Comparison of ENCODE assay signal across 30 cellular contexts in the genomic region with DNA sequence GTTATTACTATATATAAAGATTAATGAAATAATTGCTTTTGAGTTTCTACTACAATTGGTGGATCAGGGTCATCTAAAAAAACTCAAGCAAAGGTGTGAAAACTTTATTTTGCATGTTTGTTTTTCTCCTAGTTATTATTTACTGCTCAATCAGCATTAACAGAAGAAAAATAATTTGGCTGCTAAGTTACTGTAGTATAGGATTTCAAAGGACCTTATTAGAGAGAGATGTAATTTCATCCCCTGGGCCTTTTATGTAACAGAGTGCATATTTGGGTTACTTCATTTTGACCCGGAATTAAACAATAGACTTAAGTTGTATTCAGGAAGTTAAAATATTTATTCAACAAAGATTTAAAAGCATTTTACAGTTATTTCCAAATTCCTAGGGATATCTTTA. TPM values are rescaled to one million over a fixed set of nuclear protein-coding genes. Genes with fewer than 3 reads are reported as not detected.
"Had no signal": no experiment of that assay in that cellular context is flagged by ENCODE, and none has a peak within 500 bp of the region (broad histone marks: within the 10 kb centered on the region; RNA-seq: fewer than 3 reads in every experiment).

No MANE protein-coding gene starts in this region.

- H3K36me3 ChIP-seq: breast epithelium, esophagus muscularis mucosa, heart right ventricle, left lung, lower lobe of right lung, neural progenitor cell, right atrium auricular region, tibial nerve, uterus had no signal

- DNase-seq: activated CD4-positive, alpha-beta memory T cell treated with anti-CD3 and anti-CD28 coated beads, Interleukin-2, amount 10 ng/mL, durations not matched to agents 7 days and 5 days; activated CD4-positive, alpha-beta T cell treated with anti-CD3 and anti-CD28 coated beads for 1 hour; activated CD4-positive, alpha-beta T cell treated with anti-CD3 and anti-CD28 coated beads, Interleukin-2, amount 10 ng/mL, durations not matched to agents 7 days and 5 days; activated CD8-positive, alpha-beta memory T cell treated with anti-CD3 and anti-CD28 coated beads, Interleukin-2, amount 50 U/mL, for 48 hours; activated gamma-delta T cell treated with Interleukin-2 at 50 U/mL for 16 hours; activated naive CD4-positive, alpha-beta T cell treated with anti-CD3 and anti-CD28 coated beads, Interleukin-2, amount 50 U/mL, for 16 hours; activated naive CD8-positive, alpha-beta T cell treated with anti-CD3 and anti-CD28 coated beads, Interleukin-2, amount 50 U/mL, for 24 hours; activated T-cell treated with anti-CD3 and anti-CD28 coated beads, Interleukin-2, amount 50 U/mL, for 24 hours; central memory CD4-positive, alpha-beta T cell; foreskin keratinocyte; heart right ventricle; left lung; lower lobe of right lung; mesenchymal stem cell; natural killer cell; occipital lobe; stimulated activated CD4-positive, alpha-beta T cell treated with anti-CD3 and anti-CD28 coated beads, Interleukin-15, amount 100 ng/mL, for 24 hours; stimulated activated CD4-positive, alpha-beta T cell treated with anti-CD3 and anti-CD28 coated beads, Interleukin-2, amount 100 ng/mL, for 24 hours; stimulated activated naive CD4-positive, alpha-beta T cell; T-helper 2 cell; uterus had no signal

- H3K4me1 Mint-ChIP-seq: activated CD4-positive, alpha-beta memory T cell treated with anti-CD3 and anti-CD28 coated beads, Interleukin-2, amount 10 ng/mL, durations not matched to agents 7 days and 5 days; activated CD4-positive, alpha-beta T cell treated with anti-CD3 and anti-CD28 coated beads, Interleukin-2, amount 10 ng/mL, durations not matched to agents 7 days and 5 days; activated naive CD8-positive, alpha-beta T cell treated with anti-CD3 and anti-CD28 coated beads, Interleukin-2, amount 50 U/mL, for 24 hours; activated T-helper 17 cell treated with anti-CD3 and anti-CD28 coated beads, Interleukin-2, amount 50 U/mL, for 72 hours; natural killer cell; neural progenitor cell; WTC11 had no signal

- H3K4me1 ChIP-seq: breast epithelium, foreskin keratinocyte, left lung, lower lobe of right lung, parathyroid adenoma, uterus had no signal

- H3K4me3 Mint-ChIP-seq: activated CD4-positive, alpha-beta memory T cell treated with anti-CD3 and anti-CD28 coated beads, Interleukin-2, amount 10 ng/mL, durations not matched to agents 7 days and 5 days; activated CD4-positive, alpha-beta T cell treated with anti-CD3 and anti-CD28 coated beads, Interleukin-2, amount 10 ng/mL, durations not matched to agents 7 days and 5 days; activated naive CD8-positive, alpha-beta T cell treated with anti-CD3 and anti-CD28 coated beads, Interleukin-2, amount 50 U/mL, for 24 hours; activated T-cell treated with anti-CD3 and anti-CD28 coated beads, Interleukin-2, amount 50 U/mL, for 24 hours; activated T-helper 17 cell treated with anti-CD3 and anti-CD28 coated beads, Interleukin-2, amount 50 U/mL, for 72 hours; natural killer cell; neural progenitor cell; WTC11 had no signal

- H3K4me3 ChIP-seq: breast epithelium, esophagus muscularis mucosa, heart right ventricle, left lung, lower lobe of right lung, neural progenitor cell, right atrium auricular region, tibial nerve, uterus had no signal

- H3K27ac ChIP-seq: breast epithelium, esophagus muscularis mucosa, foreskin keratinocyte, heart right ventricle, left lung, lower lobe of right lung, neural progenitor cell, parathyroid adenoma, right atrium auricular region, tibial nerve, uterus had no signal

- H3K27ac Mint-ChIP-seq: activated CD4-positive, alpha-beta memory T cell treated with anti-CD3 and anti-CD28 coated beads, Interleukin-2, amount 10 ng/mL, durations not matched to agents 7 days and 5 days; activated CD4-positive, alpha-beta T cell treated with anti-CD3 and anti-CD28 coated beads, Interleukin-2, amount 10 ng/mL, durations not matched to agents 7 days and 5 days; activated naive CD8-positive, alpha-beta T cell treated with anti-CD3 and anti-CD28 coated beads, Interleukin-2, amount 50 U/mL, for 24 hours; activated T-cell treated with anti-CD3 and anti-CD28 coated beads, Interleukin-2, amount 50 U/mL, for 24 hours; activated T-helper 17 cell treated with anti-CD3 and anti-CD28 coated beads, Interleukin-2, amount 50 U/mL, for 72 hours; natural killer cell; neural progenitor cell; WTC11 had no signal

- H3K27me3 Mint-ChIP-seq: activated CD4-positive, alpha-beta memory T cell treated with anti-CD3 and anti-CD28 coated beads, Interleukin-2, amount 10 ng/mL, durations not matched to agents 7 days and 5 days; activated CD4-positive, alpha-beta T cell treated with anti-CD3 and anti-CD28 coated beads, Interleukin-2, amount 10 ng/mL, durations not matched to agents 7 days and 5 days; activated naive CD8-positive, alpha-beta T cell treated with anti-CD3 and anti-CD28 coated beads, Interleukin-2, amount 50 U/mL, for 24 hours; activated T-cell treated with anti-CD3 and anti-CD28 coated beads, Interleukin-2, amount 50 U/mL, for 24 hours; activated T-helper 17 cell treated with anti-CD3 and anti-CD28 coated beads, Interleukin-2, amount 50 U/mL, for 72 hours had no signal

- ATAC-seq: activated naive CD8-positive, alpha-beta T cell treated with anti-CD3 and anti-CD28 coated beads, Interleukin-2, amount 50 U/mL, for 24 hours; activated T-helper 17 cell treated with anti-CD3 and anti-CD28 coated beads, Interleukin-2, amount 50 U/mL, for 72 hours; foreskin keratinocyte; heart right ventricle; left lung; lower lobe of right lung; natural killer cell; WTC11 had no signal

- H3K9me3 ChIP-seq: breast epithelium, esophagus muscularis mucosa, heart right ventricle, left lung, lower lobe of right lung, right atrium auricular region, tibial nerve, uterus had no signal

- H3K36me3 Mint-ChIP-seq: natural killer cell, neural progenitor cell, WTC11 had no signal

- H3K27me3 ChIP-seq: breast epithelium, esophagus muscularis mucosa, foreskin keratinocyte, heart right ventricle, left lung, neural progenitor cell, right atrium auricular region, tibial nerve, uterus had no signal

- H3K9me3 Mint-ChIP-seq: activated CD4-positive, alpha-beta memory T cell treated with anti-CD3 and anti-CD28 coated beads, Interleukin-2, amount 10 ng/mL, durations not matched to agents 7 days and 5 days; activated CD4-positive, alpha-beta T cell treated with anti-CD3 and anti-CD28 coated beads, Interleukin-2, amount 10 ng/mL, durations not matched to agents 7 days and 5 days; activated naive CD8-positive, alpha-beta T cell treated with anti-CD3 and anti-CD28 coated beads, Interleukin-2, amount 50 U/mL, for 24 hours; activated T-cell treated with anti-CD3 and anti-CD28 coated beads, Interleukin-2, amount 50 U/mL, for 24 hours; neural progenitor cell had no signal

RNA-seq across cellular contexts. Expression of a gene that starts 49.8 kb away (rescaled TPM):
- total RNA-seq: activated CD4-positive, alpha-beta memory T cell treated with anti-CD3 and anti-CD28 coated beads, Interleukin-2, amount 10 ng/mL, durations not matched to agents 7 days and 5 days; activated CD4-positive, alpha-beta T cell treated with anti-CD3 and anti-CD28 coated beads, Interleukin-2, amount 10 ng/mL, durations not matched to agents 7 days and 5 days; activated T-helper 17 cell treated with anti-CD3 and anti-CD28 coated beads, Interleukin-2, amount 50 U/mL, for 72 hours; foreskin keratinocyte; natural killer cell; pulmonary artery endothelial cell had no signal
